Comparison of ENCODE assay signal across 8 cellular contexts in genomic region chrX:48911407-48912182, GRCh38. TPM values are rescaled to one million over a fixed set of nuclear protein-coding genes. Genes with fewer than 3 reads are reported as not detected.
DNase-seq lines count a peak whose midpoint lies in the region; ATAC-seq, FAIRE-seq and TF ChIP-seq lines count a peak whose summit lies in the region.

TSS of gene SLC35A2 (minus strand) at chrX:48911646. CDS start at chrX:48911636, 10 bp downstream.

- TF ChIP-seq CTCF in D721Med (IDR thresholded peaks at IDR 0.05; ENCODE audit: insufficient read depth, missing control alignments) (no peak), Peyer's patch (IDR thresholded peaks at IDR 0.05) (no peak)

- FAIRE-seq in D721Med (lab: Jason Lieb, UNC) = no peak

- H3K9me3 Mint-ChIP-seq in activated T-cell treated with anti-CD3 and anti-CD28 coated beads, Interleukin-2, amount 50 U/mL, for 4 hours = no peaks in the 10 kb centered on the region

- H3K9ac ChIP-seq in muscle layer of colon (ENCODE audit: low read length) = peak within 1 kb of the TSS; percentile 76

- H3K36me3 ChIP-seq in KOPT-K1 (ENCODE audit: insufficient read depth, low read length) (peaks cover 21% of the 10 kb centered on the region; the same call in 1 of the 2 replicates), Peyer's patch (peaks cover 0 to 8% (median 0%) of the 10 kb centered on the region in 3 donors), muscle layer of colon (ENCODE audit: insufficient read depth, low read length) (no peaks in the 10 kb centered on the region)

- peak; percentile 52 for DNase-seq in D721Med (ENCODE audit: insufficient read length, low spot score)
- DNase-seq in Peyer's patch = peak; percentile 84 to 93 (median 88)
- DNase-seq in activated T-cell treated with anti-CD3 and anti-CD28 coated beads, Interleukin-2, amount 50 U/mL, for 4 hours = peak; percentile 82
- DNase-seq in stimulated activated CD8-positive, alpha-beta memory T cell treated with anti-CD3 and anti-CD28 coated beads, Interleukin-7, amount 100 ng/mL, for 1 hour (ENCODE audit: low read depth in 2 of 2) = peak; percentile 74 to 80

- no peaks in the 10 kb centered on the region for H3K27me3 Mint-ChIP-seq in activated T-cell treated with anti-CD3 and anti-CD28 coated beads, Interleukin-2, amount 50 U/mL, for 4 hours (ENCODE audit: low read depth)

- H3K4me3 Mint-ChIP-seq in activated T-cell treated with anti-CD3 and anti-CD28 coated beads, Interleukin-2, amount 50 U/mL, for 4 hours = peak within 1 kb of the TSS; percentile 91

- H3K27me3 ChIP-seq in Peyer's patch (no peaks in the 10 kb centered on the region), muscle layer of colon (ENCODE audit: control insufficient read depth in 1 of 2, insufficient read depth in 2 of 2, low read length in 2 of 2) (no peaks in the 10 kb centered on the region)

- H3K36me3 Mint-ChIP-seq in activated T-cell treated with anti-CD3 and anti-CD28 coated beads, Interleukin-2, amount 50 U/mL, for 4 hours (ENCODE audit: insufficient read depth) = peaks cover 17% of the 10 kb centered on the region

- H3K9me3 ChIP-seq in KOPT-K1 (ENCODE audit: insufficient read depth, low read length, poor library complexity, severe bottlenecking) (no peaks in the 10 kb centered on the region), Peyer's patch (no peaks in the 10 kb centered on the region), muscle layer of colon (ENCODE audit: low read length) (no peaks in the 10 kb centered on the region)

- H3K27ac ChIP-seq in KOPT-K1 (ENCODE audit: low read depth, low read length, poor library complexity, severe bottlenecking) (peak within 1 kb of the TSS; percentile 78), Peyer's patch (peak within 1 kb of the TSS; percentile 75 to 92 (median 86)), muscle layer of colon (ENCODE audit: low read depth, low read length) (peak within 1 kb of the TSS; percentile 20)

- peaks cover 44% of the 10 kb centered on the region for H3K4me1 Mint-ChIP-seq in activated T-cell treated with anti-CD3 and anti-CD28 coated beads, Interleukin-2, amount 50 U/mL, for 4 hours (ENCODE audit: low read depth)

- H3K4me3 ChIP-seq in Peyer's patch = peak within 1 kb of the TSS; percentile 59 to 82 (median 70)
- H3K4me3 ChIP-seq in muscle layer of colon (ENCODE audit: low read depth in 1 of 2, low read length in 2 of 2) = peak within 1 kb of the TSS; percentile 53 to 64

- TF ChIP-seq POLR2A in Peyer's patch (IDR thresholded peaks at IDR 0.05) = peak; percentile 59 to 64

- H3K4me1 ChIP-seq in Peyer's patch = peaks cover 0 to 2% (median 0%) of the 10 kb centered on the region in 4 donors
- H3K4me1 ChIP-seq in muscle layer of colon (ENCODE audit: insufficient read depth, low read length) = peaks cover 6% of the 10 kb centered on the region

- ATAC-seq in GM21619 (IDR thresholded peaks at IDR 0.05; ENCODE audit: unreplicated experiment) (peak; percentile 59), esophagus mucosa (peak; percentile 80)
- peak; percentile 60 to 73 for ATAC-seq in activated T-cell treated with anti-CD3 and anti-CD28 coated beads, Interleukin-2, amount 50 U/mL, for 4 hours

RNA-seq across cellular contexts. Expression of gene SLC35A2, which starts in this region (rescaled TPM):
- total RNA-seq in Peyer's patch = 10 to 100 TPM; 14.0 to 43.3 (median 21.5) TPM
- 10 to 100 TPM; 23.1 to 31.5 (median 30.6) TPM for total RNA-seq in activated T-cell treated with anti-CD3 and anti-CD28 coated beads, Interleukin-2, amount 50 U/mL, for 4 hours
- 17.4 TPM for total RNA-seq in esophagus mucosa

Comparison
In these comparisons a context has a peak if more than half of its experiments do, and no peak if none do; other contexts are left out.
1. Peak in every context shown above with its lines: DNase-seq, ATAC-seq, H3K4me3 ChIP-seq and H3K27ac ChIP-seq.
2. H3K27ac ChIP-seq: peak in every context shown above with its lines; median percentile 86 in Peyer's patch; 78 in KOPT-K1; 20 in muscle layer of colon.